In genomic region chr2:112199188-112199587, GRCh38 we compare ENCODE assay signal across 1 cellular context.
TF ChIP-seq lines count a peak whose summit lies in the region.

No MANE protein-coding gene starts in this region.

TF ChIP-seq in GM12878, 131 proteins besides CTCF, POLR2A, EP300 and RAD21 (continued from another document):
- no peak for TF ChIP-seq FOS (IDR thresholded peaks at IDR 0.05; ENCODE audit: borderline replicate concordance, extremely low read depth, insufficient read length)
- TF ChIP-seq RELB (IDR thresholded peaks at IDR 0.05; ENCODE audit: low read depth) = no peak
- no peak for TF ChIP-seq SIN3A (IDR thresholded peaks at IDR 0.05; ENCODE audit: low read depth, low read length)
- TF ChIP-seq ATF2 (IDR thresholded peaks at IDR 0.05; ENCODE audit: low read length) = no peak
- TF ChIP-seq MEF2A (IDR thresholded peaks at IDR 0.05; ENCODE audit: insufficient read depth, low read depth, low read length) = no peak
- TF ChIP-seq ZNF24 (IDR thresholded peaks at IDR 0.05) = no peak
- no peak for TF ChIP-seq SMARCA5 (IDR thresholded peaks at IDR 0.05)
- TF ChIP-seq ZNF592 (IDR thresholded peaks at IDR 0.05) = no peak
- no peak for TF ChIP-seq USF1 (IDR thresholded peaks at IDR 0.05; ENCODE audit: borderline replicate concordance, extremely low read length, insufficient read depth, low read depth, low read length)
- TF ChIP-seq IKZF1 (conservative IDR thresholded peaks at IDR 0.05) = peak; percentile 29
- no peak for TF ChIP-seq NFYA (IDR thresholded peaks at IDR 0.05; ENCODE audit: borderline replicate concordance, low read depth, low read length)
- no peak for TF ChIP-seq WRNIP1 (IDR thresholded peaks at IDR 0.05; ENCODE audit: borderline replicate concordance, low read depth, low read length)
- no peak for TF ChIP-seq HCFC1 (IDR thresholded peaks at IDR 0.05; ENCODE audit: low read length)
- TF ChIP-seq ELK1 (IDR thresholded peaks at IDR 0.05; ENCODE audit: low read depth, low read length) = no peak
- TF ChIP-seq YY1 (IDR thresholded peaks at IDR 0.05; ENCODE audit: low read depth, low read length) = 0 out of 2 replicates have a peak, but pooled peaks have one; percentile 22
- no peak for TF ChIP-seq KLF5 (IDR thresholded peaks at IDR 0.05; ENCODE audit: partially characterized antibody)
- no peak for TF ChIP-seq STAT1 (conservative IDR thresholded peaks at IDR 0.05)
- TF ChIP-seq RUNX3 (IDR thresholded peaks at IDR 0.05; ENCODE audit: low read length) = 0 out of 2 replicates have a peak, but pooled peaks have one; percentile 18
- TF ChIP-seq BCLAF1 (IDR thresholded peaks at IDR 0.05) = no peak
- TF ChIP-seq TCF7 (IDR thresholded peaks at IDR 0.05; ENCODE audit: borderline replicate concordance) = no peak
- TF ChIP-seq SMAD5 (IDR thresholded peaks at IDR 0.05; ENCODE audit: low read depth) = no peak
- TF ChIP-seq PAX5 (IDR thresholded peaks at IDR 0.05; ENCODE audit: borderline replicate concordance, low read depth, low read length) = no peak
TF ChIP-seq in GM12878: peak in this region for 4.
